Comparison of ENCODE assay signal across 13 cellular contexts in genomic region chr6:154227862-154228520, GRCh38.
A peak's percentile ranks its signal among the peaks of the same experiment; 100 is the strongest.
DNase-seq lines count a peak whose midpoint lies in the region; ATAC-seq and TF ChIP-seq lines count a peak whose summit lies in the region.
"Had no signal": no experiment of that assay in that cellular context is flagged by ENCODE, and none has a peak within 500 bp of the region (broad histone marks: within the 10 kb centered on the region; RNA-seq: fewer than 3 reads in every experiment).

No MANE protein-coding gene starts in this region.

- H3K4me3 Mint-ChIP-seq in activated naive CD4-positive, alpha-beta T cell treated with anti-CD3 and anti-CD28 coated beads, Interleukin-2, amount 50 U/mL, for 24 hours: peak overlapping the region; percentile 39
- no peak overlapping the region for H3K4me3 Mint-ChIP-seq in activated CD8-positive, alpha-beta T cell treated with anti-CD3 and anti-CD28 coated beads for 36 hours
- H3K4me3 Mint-ChIP-seq in immature natural killer cell: peak overlapping the region in 2 of 5 donors; percentile 8 to 90

- no peak for ATAC-seq in activated CD8-positive, alpha-beta T cell treated with anti-CD3 and anti-CD28 coated beads for 36 hours
- ATAC-seq in left colon (no peak), GM21717 (IDR thresholded peaks at IDR 0.05; ENCODE audit: unreplicated experiment) (no peak)
- ATAC-seq: HepG2 had no signal

- H3K27ac ChIP-seq in coronary artery: no peak overlapping the region
- H3K27ac ChIP-seq: KMS-11 had no signal

- peaks cover 88% of the 10 kb centered on the region for H3K4me1 Mint-ChIP-seq in activated naive CD4-positive, alpha-beta T cell treated with anti-CD3 and anti-CD28 coated beads, Interleukin-2, amount 50 U/mL, for 24 hours
- H3K4me1 Mint-ChIP-seq in activated CD8-positive, alpha-beta T cell treated with anti-CD3 and anti-CD28 coated beads for 36 hours (ENCODE audit: low read depth): peaks cover 80% of the 10 kb centered on the region
- peaks cover 69 to 86% of the 10 kb centered on the region in 2 donors for H3K4me1 Mint-ChIP-seq in immature natural killer cell

- no peaks in the 10 kb centered on the region for H3K27me3 Mint-ChIP-seq in activated naive CD4-positive, alpha-beta T cell treated with anti-CD3 and anti-CD28 coated beads, Interleukin-2, amount 50 U/mL, for 24 hours
- no peaks in the 10 kb centered on the region for H3K27me3 Mint-ChIP-seq in activated CD8-positive, alpha-beta T cell treated with anti-CD3 and anti-CD28 coated beads for 36 hours
- H3K27me3 Mint-ChIP-seq in immature natural killer cell (ENCODE audit: low read depth in 3 of 3): peaks cover 0 to 2% (median 0%) of the 10 kb centered on the region in 3 donors

- H3K4me3 ChIP-seq in coronary artery: no peak overlapping the region

- H3K36me3 Mint-ChIP-seq in activated naive CD4-positive, alpha-beta T cell treated with anti-CD3 and anti-CD28 coated beads, Interleukin-2, amount 50 U/mL, for 24 hours: peaks cover 23% of the 10 kb centered on the region
- peaks cover 33% of the 10 kb centered on the region for H3K36me3 Mint-ChIP-seq in activated CD8-positive, alpha-beta T cell treated with anti-CD3 and anti-CD28 coated beads for 36 hours (ENCODE audit: low read depth)
- H3K36me3 Mint-ChIP-seq in immature natural killer cell: peaks cover 0 to 8% (median 0%) of the 10 kb centered on the region in 3 donors

- no peak for DNase-seq in activated naive CD4-positive, alpha-beta T cell (lab: John Stamatoyannopoulos, UW)
- DNase-seq in activated CD8-positive, alpha-beta T cell treated with anti-CD3 and anti-CD28 coated beads for 36 hours: no peak
- DNase-seq in immature natural killer cell (no peak), coronary artery (ENCODE audit: low spot score) (no peak), left colon (no peak)
- DNase-seq: ACHN, NCI-H1092, NCI-H2227 treated with DMSO at 0.1 percent for 48 hours, NCI-H526 treated with DMSO at 0.1 percent for 48 hours had no signal

- peak overlapping the region; percentile 71 for H3K27ac Mint-ChIP-seq in activated naive CD4-positive, alpha-beta T cell treated with anti-CD3 and anti-CD28 coated beads, Interleukin-2, amount 50 U/mL, for 24 hours
- peak overlapping the region; percentile 59 for H3K27ac Mint-ChIP-seq in activated CD8-positive, alpha-beta T cell treated with anti-CD3 and anti-CD28 coated beads for 36 hours
- H3K27ac Mint-ChIP-seq in immature natural killer cell: peak overlapping the region; percentile 22 to 91 (median 65)

- TF ChIP-seq CTCF in activated CD8-positive, alpha-beta T cell treated with anti-CD3 and anti-CD28 coated beads for 36 hours (IDR thresholded peaks at IDR 0.05): no peak
- no peak for TF ChIP-seq CTCF in coronary artery (IDR thresholded peaks at IDR 0.05)

- CTCF ChIA-PET in activated CD8-positive, alpha-beta T cell treated with anti-CD3 and anti-CD28 coated beads for 36 hours (lab: Charles Lee): interaction anchor here (1.0 to 1.3 kb wide), 2 partner anchors 9 to 14 kb away, joined by 3 to 4 read pairs; no protein-coding TSS in a partner anchor

- H3K9me3 Mint-ChIP-seq in activated naive CD4-positive, alpha-beta T cell treated with anti-CD3 and anti-CD28 coated beads, Interleukin-2, amount 50 U/mL, for 24 hours: no peaks in the 10 kb centered on the region
- H3K9me3 Mint-ChIP-seq in activated CD8-positive, alpha-beta T cell treated with anti-CD3 and anti-CD28 coated beads for 36 hours: peaks cover 4% of the 10 kb centered on the region
- H3K9me3 Mint-ChIP-seq in immature natural killer cell: no peaks in the 10 kb centered on the region

- POLR2A ChIA-PET in activated CD8-positive, alpha-beta T cell treated with anti-CD3 and anti-CD28 coated beads for 36 hours (lab: Charles Lee): interaction anchor here (6.8 kb wide), 1 partner anchor 15 kb away, joined by 60 read pairs; no protein-coding TSS in a partner anchor

- intact Hi-C loops in activated CD8-positive, alpha-beta T cell treated with anti-CD3 and anti-CD28 coated beads for 36 hours (cut with micrococcal nuclease): no loop called here
- intact Hi-C loops in left colon (cut with DNase I, micrococcal nuclease): no loop called here
